In genomic region chr11:85438328-85438727, GRCh38 we compare ENCODE assay signal across 9 cellular contexts.
"Had no signal": no experiment of that assay in that cellular context is flagged by ENCODE, and none has a peak within 500 bp of the region (broad histone marks: within the 10 kb centered on the region; RNA-seq: fewer than 3 reads in every experiment).

No MANE protein-coding gene starts in this region.

- H3K27ac ChIP-seq: GM23248, KMS-11 had no signal

- H3K4me1 ChIP-seq: HAP-1 had no signal

- H3K9ac ChIP-seq: GM23248, KMS-11 had no signal

- H3K36me3 ChIP-seq: HAP-1 had no signal

- H3K4me2 ChIP-seq: KMS-11 had no signal

- DNase-seq: GM23248, GOT3, H7, Karpas-422, KBM-7 had no signal

- H3K4me3 ChIP-seq: GM23248, HAP-1 had no signal

- H2AFZ ChIP-seq: GM23248 had no signal

- FAIRE-seq: HTR-8/SVneo had no signal

- ATAC-seq: HCT116 had no signal
